In the genomic region with DNA sequence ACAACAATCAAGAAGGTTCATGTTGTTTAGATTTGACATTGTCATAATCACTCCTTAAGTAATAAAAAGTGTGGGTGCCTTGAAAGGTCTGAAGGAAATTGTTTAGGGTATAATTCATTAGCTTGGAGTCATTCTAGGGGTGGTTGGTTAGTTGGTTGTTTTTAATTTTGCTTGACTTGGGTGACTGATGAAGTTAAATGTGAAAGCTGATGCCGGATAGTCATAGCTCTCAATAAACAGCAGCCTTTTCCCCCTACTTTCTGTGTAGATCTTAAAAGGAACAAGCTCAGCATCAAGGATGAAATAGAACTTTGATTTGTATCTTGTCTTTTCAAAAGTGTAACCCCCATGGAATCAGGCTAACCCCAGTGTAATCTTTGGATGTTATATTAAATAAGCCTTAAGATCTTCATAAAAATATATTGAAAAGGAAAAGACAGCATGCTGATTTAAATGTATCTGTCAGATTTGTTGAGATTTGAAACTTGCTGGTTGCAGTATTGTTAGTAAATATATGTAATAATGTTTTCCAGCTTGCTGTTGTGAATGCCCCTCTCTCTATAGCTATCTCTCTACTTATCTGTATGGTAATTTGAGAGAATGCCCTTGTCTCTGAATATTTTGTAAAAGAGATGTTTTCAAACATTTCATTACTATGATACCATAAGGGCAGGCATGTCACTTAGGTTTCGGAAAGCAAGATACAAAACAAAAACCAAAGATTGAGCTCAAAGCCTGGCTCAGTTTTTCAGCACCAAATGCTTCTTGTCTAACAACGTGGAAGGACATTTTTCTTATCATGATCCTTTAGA, we compare ENCODE assay signal across 8 cellular contexts.
DNase-seq lines count a peak whose midpoint lies in the region; ATAC-seq, FAIRE-seq and TF ChIP-seq lines count a peak whose summit lies in the region.

No MANE protein-coding gene starts in this region.

- H3K36me3 Mint-ChIP-seq in activated T-helper 2 cell treated with anti-CD3 and anti-CD28 coated beads, Interferon-gamma antibody, Interleukin-2, Interleukin-4, amounts not matched to agents 10 μg/mL and 5 μg/mL and 100 μg/mL, durations not matched to agents 14 hours and 24 hours and 36 hours (ENCODE audit: low read depth) = peaks cover 61% of the 10 kb centered on the region

- 38 to 72% (median 62%) methylated on average over 3 of the region's 3 CpGs for WGBS in spleen, 5 donors

- H3K4me3 ChIP-seq in HEK293 (ENCODE audit: low read depth, low read length) (peak overlapping the region; percentile 37), keratinocyte (ENCODE audit: control insufficient read depth in 2 of 3, extremely low read depth in 1 of 3, insufficient read depth in 2 of 3, low read depth in 1 of 3, low read length in 3 of 3) (peak overlapping the region; percentile 36 to 80 (median 76)), spleen (peak overlapping the region; percentile 2 to 65 (median 33))

- POLR2A ChIA-PET in HEK293 (lab: Yijun Ruan, JAX) = interaction anchor here (1.2 to 2.6 kb wide), 2 partner anchors 9 to 44 kb away, joined by 3 to 11 read pairs; no protein-coding TSS in a partner anchor

- intact Hi-C loops in activated T-helper 2 cell treated with anti-CD3 and anti-CD28 coated beads, Interferon-gamma antibody, Interleukin-2, Interleukin-4, amounts not matched to agents 10 μg/mL and 5 μg/mL and 100 μg/mL, durations not matched to agents 14 hours and 24 hours and 36 hours (cut with micrococcal nuclease) = loop anchor here (1.0 to 10.0 kb wide), 18 partner anchors 31 to 1217 kb away; a partner anchor contains a TSS
- intact Hi-C loops in spleen (cut with DNase I; ENCODE audit: low total_unique reads) = no loop called here

- peaks cover 0 to 15% of the 10 kb centered on the region in 2 experiments; a peak in 1 of 3 replicates for H3K36me3 ChIP-seq in HEK293 (ENCODE audit: control insufficient read depth in 2 of 2, insufficient read depth in 1 of 2, low read length in 2 of 2)
- H3K36me3 ChIP-seq in keratinocyte (ENCODE audit: control insufficient read depth in 2 of 2, extremely low read depth in 1 of 2, insufficient read depth in 2 of 2, low read length in 2 of 2) = peaks cover 8 to 10% of the 10 kb centered on the region in 2 experiments
- peaks cover 0 to 21% (median 10%) of the 10 kb centered on the region in 6 donors for H3K36me3 ChIP-seq in spleen

- H3K9me3 ChIP-seq in HEK293 (ENCODE audit: control insufficient read depth, insufficient read depth, low read depth, low read length) (no peaks in the 10 kb centered on the region), keratinocyte (ENCODE audit: control insufficient read depth, low read depth, low read length) (no peaks in the 10 kb centered on the region), spleen (no peaks in the 10 kb centered on the region)

- dilution Hi-C loops in keratinocyte (cut with MboI; ENCODE audit: extremely low pct_ligation_motif_present, low sequenced_read_pairs) = no loop called here

- DNase-seq in activated T-helper 2 cell treated with anti-CD3 and anti-CD28 coated beads, Interferon-gamma antibody, Interleukin-2, Interleukin-4, amounts not matched to agents 10 μg/mL and 5 μg/mL and 100 μg/mL, durations not matched to agents 14 hours and 24 hours and 36 hours (ENCODE audit: low spot score) = no peak
- no peak for DNase-seq in keratinocyte (ENCODE audit: low read depth, low spot score)
- no peak for DNase-seq in spleen
- DNase-seq in HuH-7.5 (ENCODE audit: low spot score) = no peak
- no peak for DNase-seq in middle frontal gyrus (ENCODE audit: extremely low spot score, low spot score)
- DNase-seq in OCI-M2 (lab: John Stamatoyannopoulos, UW; ENCODE audit: unreplicated experiment) = no peak

- no peak overlapping the region for H2AFZ ChIP-seq in keratinocyte (ENCODE audit: control insufficient read depth, low read length)

- H3K4me2 ChIP-seq in keratinocyte (ENCODE audit: control insufficient read depth, extremely low read depth, insufficient read depth, low read depth, low read length) = peak overlapping the region; percentile 96

- no peak for ATAC-seq in HG02642 (IDR thresholded peaks at IDR 0.05; ENCODE audit: poor library complexity, unreplicated experiment)

- H3K9me1 ChIP-seq in keratinocyte (ENCODE audit: control insufficient read depth, extremely low read depth, insufficient read depth, low read length) = no peaks in the 10 kb centered on the region

- no peaks in the 10 kb centered on the region for H4K20me1 ChIP-seq in keratinocyte (ENCODE audit: control insufficient read depth, extremely low read depth, insufficient read depth, low read length)

- H3K4me1 ChIP-seq in HEK293 (ENCODE audit: control insufficient read depth, insufficient read depth, low read length) (peaks cover 40% of the 10 kb centered on the region), keratinocyte (ENCODE audit: control insufficient read depth, extremely low read depth, insufficient read depth, low read length) (peaks cover 63% of the 10 kb centered on the region), spleen (peaks cover 37 to 100% (median 88%) of the 10 kb centered on the region in 6 donors)

- CTCF ChIA-PET in HEK293 (lab: Yijun Ruan, JAX) = interaction anchor here (0.6 to 3.8 kb wide), 8 partner anchors 11 to 298 kb away, joined by 3 to 31 read pairs (median 4); no protein-coding TSS in a partner anchor

- peaks cover 85% of the 10 kb centered on the region for H3K4me1 Mint-ChIP-seq in activated T-helper 2 cell treated with anti-CD3 and anti-CD28 coated beads, Interferon-gamma antibody, Interleukin-2, Interleukin-4, amounts not matched to agents 10 μg/mL and 5 μg/mL and 100 μg/mL, durations not matched to agents 14 hours and 24 hours and 36 hours (ENCODE audit: low read depth)

- H3K9me3 Mint-ChIP-seq in activated T-helper 2 cell treated with anti-CD3 and anti-CD28 coated beads, Interferon-gamma antibody, Interleukin-2, Interleukin-4, amounts not matched to agents 10 μg/mL and 5 μg/mL and 100 μg/mL, durations not matched to agents 14 hours and 24 hours and 36 hours = no peaks in the 10 kb centered on the region

- peak overlapping the region; percentile 99 for H3K27ac Mint-ChIP-seq in activated T-helper 2 cell treated with anti-CD3 and anti-CD28 coated beads, Interferon-gamma antibody, Interleukin-2, Interleukin-4, amounts not matched to agents 10 μg/mL and 5 μg/mL and 100 μg/mL, durations not matched to agents 14 hours and 24 hours and 36 hours

- TF ChIP-seq CTCF in HEK293 (tag by site-specific recombination; IDR thresholded peaks at IDR 0.05) (no peak), keratinocyte (optimal IDR thresholded peaks at IDR 0.05 in 1 of 3, IDR thresholded peaks at IDR 0.05 in 1 of 3, conservative IDR thresholded peaks at IDR 0.05 in 1 of 3; ENCODE audit: extremely low read depth in 1 of 3, insufficient read depth in 2 of 3, low read length in 3 of 3) (no peak), spleen (IDR thresholded peaks at IDR 0.05 in 8 of 11, conservative IDR thresholded peaks at IDR 0.05 in 3 of 11) (no peak)

- H3K4me3 Mint-ChIP-seq in activated T-helper 2 cell treated with anti-CD3 and anti-CD28 coated beads, Interferon-gamma antibody, Interleukin-2, Interleukin-4, amounts not matched to agents 10 μg/mL and 5 μg/mL and 100 μg/mL, durations not matched to agents 14 hours and 24 hours and 36 hours (ENCODE audit: low read depth) = peak overlapping the region; percentile 97

- H3K27me3 ChIP-seq in keratinocyte (ENCODE audit: control insufficient read depth, extremely low read depth, insufficient read depth, low read length) (no peaks in the 10 kb centered on the region), spleen (replicated peaks in 1 of 7) (no peaks in the 10 kb centered on the region)

- peak overlapping the region; percentile 89 for H3K9ac ChIP-seq in keratinocyte (ENCODE audit: control insufficient read depth, extremely low read depth, insufficient read depth, low read length)

- FAIRE-seq in keratinocyte (lab: Jason Lieb, UNC) = no peak

- H3K27ac ChIP-seq in HEK293 (ENCODE audit: extremely low read depth, low read depth, low read length) (peak overlapping the region; percentile 47; the same call in 1 of the 2 replicates), keratinocyte (ENCODE audit: control insufficient read depth, insufficient read depth, low read length) (peak overlapping the region; percentile 93), spleen (peak overlapping the region; percentile 60 to 90 (median 87))

- H3K79me2 ChIP-seq in keratinocyte (ENCODE audit: control insufficient read depth, insufficient read depth, low read length) = peaks cover 14% of the 10 kb centered on the region

- no peak for TF ChIP-seq POLR2A in spleen (IDR thresholded peaks at IDR 0.05)

- no peaks in the 10 kb centered on the region for H3K27me3 Mint-ChIP-seq in activated T-helper 2 cell treated with anti-CD3 and anti-CD28 coated beads, Interferon-gamma antibody, Interleukin-2, Interleukin-4, amounts not matched to agents 10 μg/mL and 5 μg/mL and 100 μg/mL, durations not matched to agents 14 hours and 24 hours and 36 hours (ENCODE audit: low read depth)

TF ChIP-seq in HEK293, 187 proteins besides CTCF, POLR2A, EP300 and RAD21 (continues in another document):
- TF ChIP-seq, protein P1, sequence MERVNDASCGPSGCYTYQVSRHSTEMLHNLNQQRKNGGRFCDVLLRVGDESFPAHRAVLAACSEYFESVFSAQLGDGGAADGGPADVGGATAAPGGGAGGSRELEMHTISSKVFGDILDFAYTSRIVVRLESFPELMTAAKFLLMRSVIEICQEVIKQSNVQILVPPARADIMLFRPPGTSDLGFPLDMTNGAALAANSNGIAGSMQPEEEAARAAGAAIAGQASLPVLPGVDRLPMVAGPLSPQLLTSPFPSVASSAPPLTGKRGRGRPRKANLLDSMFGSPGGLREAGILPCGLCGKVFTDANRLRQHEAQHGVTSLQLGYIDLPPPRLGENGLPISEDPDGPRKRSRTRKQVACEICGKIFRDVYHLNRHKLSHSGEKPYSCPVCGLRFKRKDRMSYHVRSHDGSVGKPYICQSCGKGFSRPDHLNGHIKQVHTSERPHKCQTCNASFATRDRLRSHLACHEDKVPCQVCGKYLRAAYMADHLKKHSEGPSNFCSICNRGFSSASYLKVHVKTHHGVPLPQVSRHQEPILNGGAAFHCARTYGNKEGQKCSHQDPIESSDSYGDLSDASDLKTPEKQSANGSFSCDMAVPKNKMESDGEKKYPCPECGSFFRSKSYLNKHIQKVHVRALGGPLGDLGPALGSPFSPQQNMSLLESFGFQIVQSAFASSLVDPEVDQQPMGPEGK (tag by site-specific recombination; IDR thresholded peaks at IDR 0.05) = no peak
- no peak for TF ChIP-seq ZNF146 (tag by site-specific recombination; IDR thresholded peaks at IDR 0.05)
